In the genomic region with DNA sequence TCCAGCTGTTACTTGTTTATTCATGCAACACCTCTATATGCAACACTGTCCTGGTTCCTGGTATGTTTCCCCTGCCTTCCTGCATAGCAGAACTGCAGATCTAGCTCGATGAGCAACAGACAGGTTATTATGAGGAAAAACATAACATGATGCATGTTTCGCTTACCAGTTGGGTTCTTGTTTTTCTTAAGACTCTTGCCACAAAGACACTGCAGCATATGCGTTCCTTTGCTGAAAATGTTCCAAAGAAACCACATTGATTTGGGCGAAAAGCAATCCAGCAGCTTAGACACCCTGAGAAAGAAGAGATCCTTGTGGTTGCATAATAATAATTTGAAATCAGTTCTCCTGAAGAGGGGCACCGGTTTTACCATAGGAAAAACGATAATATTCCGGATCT, we compare ENCODE assay signal across 9 cellular contexts. TPM values are rescaled to one million over a fixed set of nuclear protein-coding genes. Genes with fewer than 3 reads are reported as not detected.
DNase-seq lines count a peak whose midpoint lies in the region; ATAC-seq and TF ChIP-seq lines count a peak whose summit lies in the region.
"Had no signal": no experiment of that assay in that cellular context is flagged by ENCODE, and none has a peak within 500 bp of the region (broad histone marks: within the 10 kb centered on the region; RNA-seq: fewer than 3 reads in every experiment).

No MANE protein-coding gene starts in this region.

- H3K27ac ChIP-seq in HUES6 (ENCODE audit: low read depth, low read length) (no peak overlapping the region), left ventricle myocardium inferior (replicated peaks) (peak overlapping the region; percentile 39), prostate gland (no peak overlapping the region)

- ATAC-seq in activated naive CD8-positive, alpha-beta T cell treated with anti-CD3 and anti-CD28 coated beads, Interleukin-2, amount 10 ng/mL, durations not matched to agents 7 days and 5 days (ENCODE audit: low read depth) = no peak
- ATAC-seq in GM18498 (IDR thresholded peaks at IDR 0.05; ENCODE audit: unreplicated experiment) = no peak

- peaks cover 9% of the 10 kb centered on the region for H3K4me1 ChIP-seq in HUES6 (ENCODE audit: control insufficient read depth, insufficient read depth, low read length)
- peaks cover 28% of the 10 kb centered on the region for H3K4me1 ChIP-seq in left ventricle myocardium inferior
- no peaks in the 10 kb centered on the region for H3K4me1 ChIP-seq in prostate gland (replicated peaks)

- DNase-seq in activated naive CD8-positive, alpha-beta T cell treated with anti-CD3 and anti-CD28 coated beads, Interleukin-2, amount 10 ng/mL, durations not matched to agents 7 days and 5 days = no peak
- DNase-seq in left ventricle myocardium inferior (no peak), skeletal muscle cell (ENCODE audit: low read depth) (no peak), OCI-M2 (lab: John Stamatoyannopoulos, UW; ENCODE audit: unreplicated experiment) (no peak), NCI-H510A (lab: John Stamatoyannopoulos, UW) (no peak), prostate gland (ENCODE audit: low spot score) (no peak)

- no peaks in the 10 kb centered on the region for H3K9me3 Mint-ChIP-seq in activated naive CD8-positive, alpha-beta T cell treated with anti-CD3 and anti-CD28 coated beads, Interleukin-2, amount 10 ng/mL, durations not matched to agents 7 days and 5 days

- H3K4me3 ChIP-seq in HUES6 (ENCODE audit: low read depth, low read length) (peak overlapping the region; percentile 82), left ventricle myocardium inferior (peak overlapping the region; percentile 74), skeletal muscle cell (ENCODE audit: low read depth, low read length) (peak overlapping the region; percentile 66), prostate gland (no peak overlapping the region)

- H3K36me3 Mint-ChIP-seq in activated naive CD8-positive, alpha-beta T cell treated with anti-CD3 and anti-CD28 coated beads, Interleukin-2, amount 10 ng/mL, durations not matched to agents 7 days and 5 days = no peaks in the 10 kb centered on the region

- no peaks in the 10 kb centered on the region for H3K36me3 ChIP-seq in HUES6 (ENCODE audit: control insufficient read depth, insufficient read depth, low read length)
- no peaks in the 10 kb centered on the region for H3K36me3 ChIP-seq in left ventricle myocardium inferior
- H3K36me3 ChIP-seq in prostate gland = no peaks in the 10 kb centered on the region

- H3K27ac Mint-ChIP-seq in activated naive CD8-positive, alpha-beta T cell treated with anti-CD3 and anti-CD28 coated beads, Interleukin-2, amount 10 ng/mL, durations not matched to agents 7 days and 5 days = no peak overlapping the region

- H3K4me3 Mint-ChIP-seq in activated naive CD8-positive, alpha-beta T cell treated with anti-CD3 and anti-CD28 coated beads, Interleukin-2, amount 10 ng/mL, durations not matched to agents 7 days and 5 days = peak overlapping the region; percentile 73

- peaks cover 51% of the 10 kb centered on the region for H3K27me3 ChIP-seq in HUES6 (ENCODE audit: control insufficient read depth, insufficient read depth, low read length)
- H3K27me3 ChIP-seq in left ventricle myocardium inferior (ENCODE audit: low read depth) = peaks cover 25% of the 10 kb centered on the region
- peaks cover 10% of the 10 kb centered on the region for H3K27me3 ChIP-seq in prostate gland (replicated peaks; ENCODE audit: insufficient read depth)

- POLR2A ChIA-PET in activated naive CD8-positive, alpha-beta T cell treated with anti-CD3 and anti-CD28 coated beads, Interleukin-2, amount 10 ng/mL, durations not matched to agents 7 days and 5 days (lab: Charles Lee) = no interaction called here

- 19% methylated on average over 7 of the region's 7 CpGs for WGBS in prostate gland

- no peak for TF ChIP-seq POLR2A in prostate gland (IDR thresholded peaks at IDR 0.05)

- intact Hi-C loops in left ventricle myocardium inferior (cut with micrococcal nuclease) = no loop called here
- intact Hi-C loops in prostate gland (cut with DNase I) = no loop called here

- TF ChIP-seq CTCF in left ventricle myocardium inferior (IDR thresholded peaks at IDR 0.05; ENCODE audit: borderline replicate concordance) = no peak
- TF ChIP-seq CTCF in prostate gland (IDR thresholded peaks at IDR 0.05) = no peak

- H3K9me3 ChIP-seq in HUES6 (ENCODE audit: control insufficient read depth, insufficient read depth, low read depth, low read length) = no peaks in the 10 kb centered on the region
- H3K9me3 ChIP-seq in left ventricle myocardium inferior (replicated peaks) = no peaks in the 10 kb centered on the region
- no peaks in the 10 kb centered on the region for H3K9me3 ChIP-seq in prostate gland

- no peak overlapping the region for H3K9ac ChIP-seq in HUES6 (ENCODE audit: low read length)

- peaks cover 70% of the 10 kb centered on the region for H3K27me3 Mint-ChIP-seq in activated naive CD8-positive, alpha-beta T cell treated with anti-CD3 and anti-CD28 coated beads, Interleukin-2, amount 10 ng/mL, durations not matched to agents 7 days and 5 days

- peaks cover 19% of the 10 kb centered on the region for H3K4me1 Mint-ChIP-seq in activated naive CD8-positive, alpha-beta T cell treated with anti-CD3 and anti-CD28 coated beads, Interleukin-2, amount 10 ng/mL, durations not matched to agents 7 days and 5 days

RNA-seq across cellular contexts. Expression of a gene that starts 0.5 kb away (rescaled TPM):
- total RNA-seq in activated naive CD8-positive, alpha-beta T cell treated with anti-CD3 and anti-CD28 coated beads, Interleukin-2, amount 10 ng/mL, durations not matched to agents 7 days and 5 days = under 1 TPM in 1 of 2 experiments, not detected in 1; 0.03 TPM
- total RNA-seq in left ventricle myocardium inferior = 2.9 TPM
- total RNA-seq in prostate gland = under 1 TPM; under 0.01 to 0.28 TPM
- total RNA-seq: activated CD8-positive, alpha-beta memory T cell treated with anti-CD3 and anti-CD28 coated beads for 36 hours had no signal

Comparison
In these comparisons a context has a peak if more than half of its experiments do, and no peak if none do; other contexts are left out.
1. H3K4me3 ChIP-seq: peak in HUES6 (single experiment), left ventricle myocardium inferior (single experiment) and skeletal muscle cell (single experiment); none in prostate gland (0 of 2).